7 cellular contexts compared by ENCODE assay signal in the genomic region with DNA sequence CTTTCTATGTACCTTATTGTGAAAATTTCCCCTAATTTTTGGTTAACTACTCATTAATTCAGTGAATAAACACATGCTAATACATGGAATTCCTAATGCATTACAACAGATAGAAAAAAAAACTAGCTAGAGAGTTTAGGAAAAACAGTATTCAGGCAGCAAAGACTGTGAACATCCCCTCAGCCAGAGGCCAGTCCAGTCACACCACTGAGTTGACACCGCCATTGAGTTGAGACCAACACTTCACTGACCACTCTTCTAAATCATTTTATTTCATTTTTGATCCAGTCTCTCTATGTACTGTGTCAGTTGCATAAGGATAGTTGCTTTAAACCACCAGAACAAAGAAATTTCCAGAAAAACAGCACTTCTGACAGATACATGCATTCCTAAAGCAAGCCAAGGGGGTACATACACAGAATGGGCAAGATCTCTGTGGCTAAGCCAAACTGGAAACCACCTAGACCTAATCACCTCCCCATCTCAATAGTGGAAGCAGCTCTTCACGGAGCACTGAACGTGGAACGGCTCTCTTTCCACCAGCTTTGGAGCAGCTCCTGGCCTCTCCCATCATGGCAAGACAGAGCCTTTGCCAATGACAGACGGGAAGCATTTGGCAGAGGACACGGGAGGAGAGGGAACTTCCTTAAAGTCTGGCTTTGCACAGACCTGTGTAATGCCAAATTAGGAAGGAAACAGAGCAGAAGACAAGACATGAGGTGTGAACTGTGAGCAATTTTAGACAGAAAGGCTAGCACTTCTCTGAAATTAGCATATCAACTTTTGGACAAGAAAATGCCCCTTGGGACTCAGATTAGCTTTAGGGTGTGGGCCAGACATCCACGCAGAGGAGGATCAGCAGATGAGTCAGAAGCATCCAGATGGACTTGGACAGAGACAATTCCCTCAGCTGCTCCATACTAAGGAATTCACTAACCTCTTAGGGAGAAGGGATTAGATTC. TPM values are rescaled to one million over a fixed set of nuclear protein-coding genes. Genes with fewer than 3 reads are reported as not detected.
DNase-seq lines count a peak whose midpoint lies in the region; ATAC-seq and TF ChIP-seq lines count a peak whose summit lies in the region.

No MANE protein-coding gene starts in this region.

- peak overlapping the region; percentile 75 for H3K27ac ChIP-seq in suprapubic skin

- no peaks in the 10 kb centered on the region for H3K36me3 ChIP-seq in suprapubic skin

- H3K9me3 ChIP-seq in suprapubic skin, result no peaks in the 10 kb centered on the region

- ATAC-seq in GM19025 (IDR thresholded peaks at IDR 0.05; ENCODE audit: low read depth, unreplicated experiment), result peak; percentile 62
- peak; percentile 63 for ATAC-seq in HG03196 (IDR thresholded peaks at IDR 0.05; ENCODE audit: unreplicated experiment)

- no peak for TF ChIP-seq POLR2A in suprapubic skin (IDR thresholded peaks at IDR 0.05)

- WGBS in suprapubic skin, result 24% methylated on average over 7 of the region's 7 CpGs

- peaks cover 22% of the 10 kb centered on the region for H3K4me1 ChIP-seq in suprapubic skin

- no peak for TF ChIP-seq CTCF in fibroblast of the aortic adventitia (IDR thresholded peaks at IDR 0.05; ENCODE audit: insufficient read depth, low read length)
- no peak for TF ChIP-seq CTCF in suprapubic skin (IDR thresholded peaks at IDR 0.05)

- peak; percentile 94 for DNase-seq in fibroblast of the aortic adventitia (ENCODE audit: low read depth)
- DNase-seq in suprapubic skin (ENCODE audit: low spot score in 2 of 2), result peak in 1 of 2 donors; percentile 74
- no peak for DNase-seq in ACHN
- no peak for DNase-seq in activated naive CD4-positive, alpha-beta T cell (lab: John Stamatoyannopoulos, UW)
- no peak for DNase-seq in activated gamma-delta T cell (lab: John Stamatoyannopoulos, UW)

- no peak for TF ChIP-seq EP300 in suprapubic skin (IDR thresholded peaks at IDR 0.05)

- in situ Hi-C loops in ACHN (cut with HindIII; ENCODE audit: low pct_ligation_motif_present, low pct_unique_long_range_greater_than_20kb, low sequenced_read_pairs), result no loop called here

- H3K27me3 ChIP-seq in suprapubic skin, result no peaks in the 10 kb centered on the region

- H3K4me3 ChIP-seq in fibroblast of the aortic adventitia (ENCODE audit: low read depth, low read length) (peak overlapping the region; percentile 23), suprapubic skin (peak overlapping the region; percentile 24)

RNA-seq across cellular contexts. Expression of a gene that starts 36.4 kb away (rescaled TPM):
- total RNA-seq in fibroblast of the aortic adventitia (ENCODE audit: low replicate concordance), result 4.8 and 7.5 TPM in 2 replicates
- 10 to 100 TPM in 2 of 4 donors, 1 to 10 TPM in 2; 7.6 to 14.5 (median 10.7) TPM for total RNA-seq in suprapubic skin
